ENCODE assay signal across 1 cellular context in genomic region chr3:179074656-179075055, GRCh38.
TF ChIP-seq lines count a peak whose summit lies in the region.

No MANE protein-coding gene starts in this region.

TF ChIP-seq in K562, 482 proteins besides CTCF, POLR2A, EP300 and RAD21 (continued from another document):
- 0 out of 2 replicates have a peak, but pooled peaks have one; percentile 26 for TF ChIP-seq VEZF1 (CRISPR knock-in tag; IDR thresholded peaks at IDR 0.05)
